In the genomic region with DNA sequence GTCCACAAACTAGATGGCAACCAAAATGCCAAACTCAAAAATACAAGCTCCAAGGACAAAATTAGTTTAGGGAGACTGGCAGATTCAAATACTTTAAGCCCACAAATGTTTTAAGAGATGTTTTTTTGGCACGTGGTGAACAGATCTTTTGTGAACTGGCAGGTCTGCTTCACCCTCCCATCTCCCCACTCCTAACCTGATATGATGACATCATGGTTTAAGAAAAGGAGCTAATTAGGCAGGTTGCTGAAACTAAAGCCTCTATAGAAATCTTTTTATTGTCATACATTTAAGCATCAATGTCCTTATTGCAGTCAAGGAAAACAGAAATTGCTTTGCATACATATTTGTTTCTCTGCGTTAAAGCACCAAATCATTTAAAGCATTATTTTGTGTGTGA, we compare ENCODE assay signal across 15 cellular contexts. TPM values are rescaled to one million over a fixed set of nuclear protein-coding genes. Genes with fewer than 3 reads are reported as not detected.
DNase-seq lines count a peak whose midpoint lies in the region; ATAC-seq and TF ChIP-seq lines count a peak whose summit lies in the region.
"Had no signal": no experiment of that assay in that cellular context is flagged by ENCODE, and none has a peak within 500 bp of the region (broad histone marks: within the 10 kb centered on the region; RNA-seq: fewer than 3 reads in every experiment).

No MANE protein-coding gene starts in this region.

- no peak overlapping the region for H3K9ac ChIP-seq in SK-N-MC (ENCODE audit: insufficient read length)

- no peaks in the 10 kb centered on the region for H3K9me3 ChIP-seq in SK-N-MC (ENCODE audit: low read depth, low read length)
- no peaks in the 10 kb centered on the region for H3K9me3 ChIP-seq in esophagus squamous epithelium
- no peaks in the 10 kb centered on the region for H3K9me3 ChIP-seq in thyroid gland

- peak overlapping the region; percentile 95; the same call in 1 of the 2 replicates for H3K4me3 ChIP-seq in SK-N-MC
- peak overlapping the region in 2 of 4 donors; percentile 0 to 9 for H3K4me3 ChIP-seq in esophagus squamous epithelium
- no peak overlapping the region for H3K4me3 ChIP-seq in thyroid gland (replicated peaks in 1 of 3)
- H3K4me3 ChIP-seq: GM23338 had no signal

- H3K4me1 ChIP-seq in esophagus squamous epithelium (peaks cover 13 to 74% (median 34%) of the 10 kb centered on the region in 3 donors), thyroid gland (peaks cover 43 to 50% of the 10 kb centered on the region in 2 donors)

- H3K27me3 ChIP-seq in esophagus squamous epithelium (no peaks in the 10 kb centered on the region), thyroid gland (no peaks in the 10 kb centered on the region)

- TF ChIP-seq CTCF in esophagus squamous epithelium (IDR thresholded peaks at IDR 0.05) (no peak), thyroid gland (IDR thresholded peaks at IDR 0.05) (no peak)

- 29 to 31% methylated on average over 2 of the region's 2 CpGs for WGBS in esophagus squamous epithelium, 2 donors
- 29 to 32% methylated on average over 2 of the region's 2 CpGs for WGBS in thyroid gland, 2 donors

- no peak for TF ChIP-seq POLR2A in esophagus squamous epithelium (IDR thresholded peaks at IDR 0.05)
- TF ChIP-seq POLR2A in thyroid gland (IDR thresholded peaks at IDR 0.05): no peak

- no peak for ATAC-seq in HG03460 (IDR thresholded peaks at IDR 0.05; ENCODE audit: unreplicated experiment)
- ATAC-seq: activated CD4-positive, CD25-positive, alpha-beta regulatory T cell treated with anti-CD3 and anti-CD28 coated beads, Interleukin-2, amount 50 U/mL, for 24 hours; activated CD8-positive, alpha-beta memory T cell treated with anti-CD3 and anti-CD28 coated beads, Interleukin-2, amount 10 ng/mL, durations not matched to agents 7 days and 5 days; GM23338; sciatic nerve had no signal

- peaks cover 49% of the 10 kb centered on the region for H3K36me3 ChIP-seq in SK-N-MC (ENCODE audit: insufficient read depth, low read length)
- H3K36me3 ChIP-seq in esophagus squamous epithelium: peaks cover 0 to 43% (median 6%) of the 10 kb centered on the region in 3 donors
- H3K36me3 ChIP-seq in thyroid gland: peaks cover 0 to 4% of the 10 kb centered on the region in 2 donors

- DNase-seq in NCI-H446 treated with DMSO at 0.1 percent for 48 hours (lab: John Stamatoyannopoulos, UW) (peak; percentile 19), NCI-H446 (lab: John Stamatoyannopoulos, UW) (no peak), SK-N-MC (ENCODE audit: low read depth, low spot score) (no peak), esophagus squamous epithelium (lab: John Stamatoyannopoulos, UW) (no peak), thyroid gland (no peak), inferior parietal cortex (ENCODE audit: extremely low spot score) (no peak)
- no peak for DNase-seq in activated naive CD4-positive, alpha-beta T cell treated with Interleukin-2 at 50 U/mL for 16 hours
- DNase-seq: activated CD8-positive, alpha-beta memory T cell treated with anti-CD3 and anti-CD28 coated beads, Interleukin-2, amount 10 ng/mL, durations not matched to agents 7 days and 5 days; midbrain; NCI-H2081 treated with DMSO at 0.1 percent for 48 hours; occipital lobe had no signal

- intact Hi-C loops in esophagus squamous epithelium (cut with DNase I) (loop anchor here (10.0 kb wide), 1 partner anchor 130 kb away; no protein-coding TSS in a partner anchor), thyroid gland (cut with DNase I) (no loop called here)

- H3K27ac ChIP-seq in SK-N-MC (no peak overlapping the region), esophagus squamous epithelium (peak overlapping the region; percentile 5 to 99 (median 65)), thyroid gland (peak overlapping the region; percentile 90 to 99 (median 97))

RNA-seq across cellular contexts. Expression of a gene that starts 5.8 kb away (rescaled TPM):
- total RNA-seq in esophagus squamous epithelium (100 to 1,000 TPM in 1 of 4 donors, 10 to 100 TPM in 3; 32.1 to 124 (median 42.4) TPM), thyroid gland (100 to 1,000 TPM; 163 to 222 (median 193) TPM)
